In the genomic region with DNA sequence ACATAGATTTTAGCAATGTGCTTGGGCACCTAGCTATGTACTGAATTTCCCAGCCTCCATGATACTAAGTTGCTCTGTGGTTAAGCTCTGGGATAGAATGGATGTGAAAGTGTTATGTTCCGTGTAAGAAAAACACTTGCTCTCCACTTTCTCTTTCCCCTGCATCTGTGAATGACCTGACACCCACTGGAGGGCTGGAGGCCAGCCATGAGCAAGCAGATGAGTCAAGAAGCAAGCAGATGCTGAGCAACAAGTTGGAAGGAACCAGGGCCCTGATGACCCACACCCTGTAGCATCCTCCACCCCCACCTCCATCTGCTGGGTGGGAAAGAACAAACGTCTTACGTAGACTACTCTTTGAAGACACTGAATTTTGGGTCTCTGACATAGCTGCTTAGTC, we compare ENCODE assay signal across 19 cellular contexts.
"Had no signal": no experiment of that assay in that cellular context is flagged by ENCODE, and none has a peak within 500 bp of the region (broad histone marks: within the 10 kb centered on the region; RNA-seq: fewer than 3 reads in every experiment).

No MANE protein-coding gene starts in this region.

- FAIRE-seq: endothelial cell of umbilical vein, pancreas, urothelium cell line had no signal

- H3K27me3 Mint-ChIP-seq: activated naive CD8-positive, alpha-beta T cell; naive B cell had no signal

- H3K9me3 ChIP-seq: colonic mucosa, pancreas, thoracic aorta had no signal

- ATAC-seq: activated CD4-positive, CD25-positive, alpha-beta regulatory T cell treated with anti-CD3 and anti-CD28 coated beads, Interleukin-2, amount 50 U/mL, for 24 hours; activated T-cell treated with anti-CD3 and anti-CD28 coated beads, Interleukin-2, amount 50 U/mL, for 4 hours; left colon; pancreas had no signal

- H3K27ac ChIP-seq: cardiac muscle cell, colonic mucosa, pancreas, stomach had no signal

- H3K27ac Mint-ChIP-seq: activated naive CD8-positive, alpha-beta T cell had no signal

- H3K4me1 ChIP-seq: colonic mucosa, pancreas had no signal

- H3K36me3 ChIP-seq: cardiac muscle cell, colonic mucosa, pancreas, thoracic aorta had no signal

- H3K36me3 Mint-ChIP-seq: naive B cell had no signal

- H3K27me3 ChIP-seq: cardiac muscle cell, colonic mucosa, pancreas, stomach had no signal

- H3K9me3 Mint-ChIP-seq: activated T-cell treated with anti-CD3 and anti-CD28 coated beads, Interleukin-2, amount 50 U/mL, for 4 hours; naive B cell had no signal

- H3K4me3 Mint-ChIP-seq: activated naive CD8-positive, alpha-beta T cell; activated T-cell treated with anti-CD3 and anti-CD28 coated beads, Interleukin-2, amount 50 U/mL, for 4 hours; naive B cell had no signal

- DNase-seq: activated effector memory CD4-positive, alpha-beta T cell treated with anti-CD3 and anti-CD28 coated beads, Interleukin-2, amount 50 U/mL, for 16 hours; activated T-cell treated with anti-CD3 and anti-CD28 coated beads, Interleukin-2, amount 50 U/mL, for 4 hours; anterior cingulate cortex; colonic mucosa; effector CD4-positive, alpha-beta T cell; hippocampal formation; left colon; midbrain; naive B cell; pancreas; stimulated activated CD4-positive, alpha-beta T cell treated with anti-CD3 and anti-CD28 coated beads, Interleukin-4, amount 100 ng/mL, for 4 hours; stomach had no signal

- H3K4me3 ChIP-seq: cardiac muscle cell, colonic mucosa, lung, pancreas, stomach, thoracic aorta had no signal
